12 cellular contexts compared by ENCODE assay signal in genomic region chr5:74016373-74016772, GRCh38.
DNase-seq lines count a peak whose midpoint lies in the region; ATAC-seq and TF ChIP-seq lines count a peak whose summit lies in the region.
"Had no signal": no experiment of that assay in that cellular context is flagged by ENCODE, and none has a peak within 500 bp of the region (broad histone marks: within the 10 kb centered on the region; RNA-seq: fewer than 3 reads in every experiment).

No MANE protein-coding gene starts in this region.

- H3K4me3 ChIP-seq in NB4 (ENCODE audit: low read depth, low read length) = no peak overlapping the region
- H3K4me3 ChIP-seq in epithelial cell of esophagus (ENCODE audit: low read length) = no peak overlapping the region
- no peak overlapping the region for H3K4me3 ChIP-seq in foreskin fibroblast (ENCODE audit: low read depth in 1 of 2, low read length in 2 of 2)
- no peak overlapping the region for H3K4me3 ChIP-seq in GM23248

- TF ChIP-seq CTCF in 22Rv1 (IDR thresholded peaks at IDR 0.05) = peak; percentile 52
- peak; percentile 67 for TF ChIP-seq CTCF in GM12872 (IDR thresholded peaks at IDR 0.05; ENCODE audit: insufficient read depth, low read depth, low read length)
- peak; percentile 17 for TF ChIP-seq CTCF in NB4 (IDR thresholded peaks at IDR 0.05; ENCODE audit: low read depth, low read length)
- TF ChIP-seq CTCF in epithelial cell of esophagus (IDR thresholded peaks at IDR 0.05; ENCODE audit: insufficient read depth, low read depth, low read length, missing control alignments) = peak; percentile 31
- no peak for TF ChIP-seq CTCF in foreskin fibroblast (IDR thresholded peaks at IDR 0.05; ENCODE audit: low read depth, low read length)

- no peak overlapping the region for H3K9ac ChIP-seq in GM23248

- ATAC-seq in HG02938 (IDR thresholded peaks at IDR 0.05; ENCODE audit: unreplicated experiment) (no peak), left colon (no peak)
- ATAC-seq: natural killer cell treated with Interleukin-12 subunit alpha and Interleukin-12 subunit beta and Interleukin-15 and Interleukin-18, amount 100 ng/mL, for 72 hours had no signal

- H3K4me1 ChIP-seq in GM23248 (ENCODE audit: insufficient read depth) = peaks cover 11% of the 10 kb centered on the region

- no peak overlapping the region for H3K4me2 ChIP-seq in GM23248 (ENCODE audit: unreplicated experiment)

- H3K36me3 ChIP-seq in GM23248 (ENCODE audit: low read depth) = no peaks in the 10 kb centered on the region

- H4K20me1 ChIP-seq in GM23248 (ENCODE audit: insufficient read depth) = no peaks in the 10 kb centered on the region

- no peaks in the 10 kb centered on the region for H3K27me3 ChIP-seq in GM23248 (replicated peaks; ENCODE audit: insufficient read depth)

- in situ Hi-C loops in GM23248 (cut with MboI) = no loop called here

- intact Hi-C loops in left colon (cut with DNase I, micrococcal nuclease) = no loop called here

- TF ChIP-seq POLR2A in NB4 (IDR thresholded peaks at IDR 0.05; ENCODE audit: extremely low read depth, insufficient read length) = no peak

- WGBS in GM23248 (ENCODE audit: low coverage in 1 of 2, low lambda C conversion rate in 2 of 2, missing lambda C conversion rate in 2 of 2), 2 experiments = 79 to 85% methylated on average over 4 of the region's 4 CpGs

- H3K27ac ChIP-seq in 22Rv1 (no peak overlapping the region), GM23248 (no peak overlapping the region)

- no peaks in the 10 kb centered on the region for H3K79me2 ChIP-seq in GM23248 (ENCODE audit: insufficient read depth)

- H3K9me2 ChIP-seq in GM23248 (ENCODE audit: insufficient read depth) = no peaks in the 10 kb centered on the region

- H3K9me3 ChIP-seq in GM23248 (ENCODE audit: low read depth) = no peaks in the 10 kb centered on the region

- no peak overlapping the region for H2AFZ ChIP-seq in GM23248

- H3F3A ChIP-seq in GM23248 (ENCODE audit: insufficient read depth) = peaks cover 4% of the 10 kb centered on the region; the same call in 1 of the 2 replicates

- DNase-seq in NB4 (ENCODE audit: low read depth) (peak; percentile 23), epithelial cell of esophagus (ENCODE audit: low read depth) (no peak), foreskin fibroblast (no peak), left colon (no peak), GM23248 (no peak)
- DNase-seq: CD4-positive, alpha-beta T cell; KG1; NCI-H82 had no signal
